ENCODE assay signal across 21 cellular contexts in the genomic region with DNA sequence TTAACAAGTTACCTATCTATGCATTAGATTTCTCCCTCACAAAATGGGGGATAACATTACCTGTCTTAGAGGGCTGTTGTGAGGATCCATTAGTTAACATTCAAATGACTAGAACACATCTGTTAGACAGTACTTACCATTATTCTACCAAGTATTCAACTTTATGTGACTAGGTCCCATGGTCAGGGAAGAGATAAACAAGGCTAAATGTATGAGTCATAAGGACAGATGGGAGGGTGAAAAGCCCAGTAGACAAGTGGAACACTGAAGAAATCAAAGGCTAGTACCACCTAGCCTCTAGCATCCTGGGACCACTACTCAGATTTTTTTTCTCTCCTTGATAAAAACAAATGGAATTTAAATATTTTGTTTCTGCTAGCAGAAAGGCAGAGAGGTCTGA. TPM values are rescaled to one million over a fixed set of nuclear protein-coding genes. Genes with fewer than 3 reads are reported as not detected.
DNase-seq lines count a peak whose midpoint lies in the region; ATAC-seq lines count a peak whose summit lies in the region.
"Had no signal": no experiment of that assay in that cellular context is flagged by ENCODE, and none has a peak within 500 bp of the region (broad histone marks: within the 10 kb centered on the region; RNA-seq: fewer than 3 reads in every experiment).

No MANE protein-coding gene starts in this region.

- ATAC-seq in esophagus mucosa (peak; percentile 52), GM21723 (IDR thresholded peaks at IDR 0.05; ENCODE audit: unreplicated experiment) (no peak)
- ATAC-seq: HepG2, T-cell, WTC11 had no signal

- no peaks in the 10 kb centered on the region for H3K9me3 ChIP-seq in MG63
- H3K9me3 ChIP-seq: HAP-1, Peyer's patch had no signal

- DNase-seq in EH (ENCODE audit: low read depth) (peak; percentile 62), RPMI7951 (ENCODE audit: low read depth) (peak; percentile 40), renal cortical epithelial cell (ENCODE audit: low read depth) (peak; percentile 33), SW 1271 (lab: John Stamatoyannopoulos, UW) (no peak), MG63 (no peak)
- DNase-seq: activated CD8-positive, alpha-beta memory T cell treated with anti-CD3 and anti-CD28 coated beads for 24 hours; activated gamma-delta T cell treated with Interleukin-2 at 50 U/mL for 16 hours; CD8-positive, alpha-beta memory T cell; effector memory CD4-positive, alpha-beta T cell; glutamatergic neuron; islet precursor cell; mesendoderm; NCI-H774; Peyer's patch; T-cell had no signal

- peaks cover 89% of the 10 kb centered on the region for H3K36me3 ChIP-seq in MG63

- no peaks in the 10 kb centered on the region for H3K27me3 ChIP-seq in MG63
- H3K27me3 ChIP-seq: neural progenitor cell, Peyer's patch had no signal

- H3K4me3 ChIP-seq in MG63 = no peak overlapping the region
- H3K4me3 ChIP-seq: HAP-1, neural progenitor cell, Peyer's patch had no signal

RNA-seq across cellular contexts. Expression of gene VHLL, which starts 9.0 kb away (rescaled TPM):
- total RNA-seq in RPMI7951 (2014; rRNA removed; shearing (Covaris generic)) = not detected in 2 replicates
- total RNA-seq in esophagus mucosa = not detected
- total RNA-seq in renal cortical epithelial cell = not detected in 2 replicates
- not detected in 2 replicates for total RNA-seq in MG63 (2014; rRNA removed; shearing (Covaris generic); ENCODE audit: low replicate concordance)
- total RNA-seq: Peyer's patch, WTC11 had no signal

RNA-seq across cellular contexts. Expression of gene GLMP, which starts 12.6 kb away (rescaled TPM):
- 55.8 and 70.2 TPM in 2 replicates for total RNA-seq in RPMI7951 (2014; rRNA removed; shearing (Covaris generic))
- 22.5 TPM for total RNA-seq in esophagus mucosa
- 23.7 and 37.2 TPM in 2 replicates for total RNA-seq in renal cortical epithelial cell
- 2.9 and 8.7 TPM in 2 replicates for total RNA-seq in MG63 (2014; rRNA removed; shearing (Covaris generic); ENCODE audit: low replicate concordance)

RNA-seq across cellular contexts. Expression of gene TMEM79, which starts 24.0 kb away (rescaled TPM):
- total RNA-seq in RPMI7951 (2014; rRNA removed; shearing (Covaris generic)) = 2.4 TPM in 2 replicates
- total RNA-seq in esophagus mucosa = 110 TPM
- total RNA-seq in renal cortical epithelial cell = 0.52 and 1.6 TPM in 2 replicates
- 2.4 and 5.8 TPM in 2 replicates for total RNA-seq in MG63 (2014; rRNA removed; shearing (Covaris generic); ENCODE audit: low replicate concordance)

RNA-seq across cellular contexts. Expression of gene SMG5, which starts 25.5 kb away (rescaled TPM):
- total RNA-seq in RPMI7951 (2014; rRNA removed; shearing (Covaris generic)) = 48.4 and 54.3 TPM in 2 replicates
- total RNA-seq in esophagus mucosa (38.0 TPM), renal cortical epithelial cell (58.5 and 92.8 TPM in 2 replicates)
- total RNA-seq in MG63 (2014; rRNA removed; shearing (Covaris generic); ENCODE audit: low replicate concordance) = 75.7 and 99.5 TPM in 2 replicates

RNA-seq across cellular contexts. Expression of gene CCT3, which starts 30.0 kb away (rescaled TPM):
- total RNA-seq in RPMI7951 (2014; rRNA removed; shearing (Covaris generic)) = 455 and 483 TPM in 2 replicates
- total RNA-seq in esophagus mucosa = 178 TPM
- total RNA-seq in renal cortical epithelial cell = 499 and 846 TPM in 2 replicates
- 1,070 and 1,240 TPM in 2 replicates for total RNA-seq in MG63 (2014; rRNA removed; shearing (Covaris generic); ENCODE audit: low replicate concordance)

Comparison
In these comparisons a context has a peak if more than half of its experiments do, and no peak if none do; other contexts are left out.
1. DNase-seq: peak in EH (single experiment), RPMI7951 (single experiment) and renal cortical epithelial cell (single experiment); none in SW 1271 (0 of 2) and MG63 (single experiment).
2. RNA of gene TMEM79, which starts 24.0 kb away (total RNA-seq): 110 TPM in esophagus mucosa (single experiment); 2.4 to 5.8 TPM in MG63, 2.4 TPM in RPMI7951 and 0.52 to 1.6 TPM in renal cortical epithelial cell; every median in the first group is over 10 times any median in the second.